Comparison of ENCODE assay signal across 8 cellular contexts in the genomic region with DNA sequence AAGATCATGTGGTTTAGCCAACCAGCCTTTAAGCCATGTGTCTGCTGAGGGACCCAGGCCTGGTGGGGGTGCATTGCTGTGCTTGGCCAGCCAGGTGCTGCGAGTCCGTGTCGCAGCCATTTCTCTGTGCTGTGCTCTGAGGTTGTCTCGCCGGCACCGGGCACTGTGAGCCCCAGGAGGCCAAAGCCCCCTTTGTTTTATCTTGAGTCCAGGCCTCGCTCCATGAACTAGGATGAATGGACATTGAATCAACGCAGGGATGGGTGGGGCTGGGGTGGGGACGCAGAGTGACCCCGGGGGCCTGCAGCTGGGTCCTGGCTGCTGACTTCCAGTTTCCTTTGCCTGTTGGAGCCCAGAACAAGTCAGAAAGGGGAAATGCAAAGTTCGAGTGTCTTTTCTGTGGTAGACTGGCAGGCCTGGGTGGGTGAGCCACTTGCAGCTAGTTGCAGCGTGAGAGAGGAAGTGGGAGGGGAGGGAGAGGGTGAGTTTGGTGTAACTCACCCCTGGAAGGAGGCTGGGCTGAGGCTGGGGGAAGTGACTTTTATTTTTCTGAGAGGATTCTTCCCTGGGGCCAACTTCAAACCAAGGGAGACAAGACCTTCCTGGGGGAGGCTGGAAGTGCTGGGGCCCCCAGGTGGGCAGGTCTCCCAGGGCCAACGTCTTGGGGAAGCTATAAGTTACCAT.
DNase-seq lines count a peak whose midpoint lies in the region; ATAC-seq and TF ChIP-seq lines count a peak whose summit lies in the region.

No MANE protein-coding gene starts in this region.

- in situ Hi-C loops in astrocyte of the spinal cord (cut with HindIII; ENCODE audit: low sequenced_read_pairs), result no loop called here

- ATAC-seq in GM19035 (IDR thresholded peaks at IDR 0.05; ENCODE audit: unreplicated experiment), result peak; percentile 55
- peak; percentile 54 for ATAC-seq in HG03175 (IDR thresholded peaks at IDR 0.05; ENCODE audit: unreplicated experiment)
- ATAC-seq in HG02571 (IDR thresholded peaks at IDR 0.05; ENCODE audit: unreplicated experiment), result no peak

- TF ChIP-seq CTCF in astrocyte of the spinal cord (IDR thresholded peaks at IDR 0.05; ENCODE audit: low read depth, low read length), result no peak

- DNase-seq in T follicular helper cell (ENCODE audit: low read depth) (peak; percentile 72), astrocyte of the spinal cord (ENCODE audit: low read depth, low spot score) (peak; percentile 75), kidney tubule cell (ENCODE audit: low spot score) (peak; percentile 69), COLO829 (ENCODE audit: low spot score) (no peak)
- peak; percentile 80 for DNase-seq in stimulated activated CD8-positive, alpha-beta memory T cell treated with anti-CD3 and anti-CD28 coated beads, Interleukin-4, amount 100 ng/mL, for 48 hours

- no peak overlapping the region for H3K4me3 ChIP-seq in astrocyte of the spinal cord (ENCODE audit: low read depth, low read length)
